19 cellular contexts compared by ENCODE assay signal in the genomic region with DNA sequence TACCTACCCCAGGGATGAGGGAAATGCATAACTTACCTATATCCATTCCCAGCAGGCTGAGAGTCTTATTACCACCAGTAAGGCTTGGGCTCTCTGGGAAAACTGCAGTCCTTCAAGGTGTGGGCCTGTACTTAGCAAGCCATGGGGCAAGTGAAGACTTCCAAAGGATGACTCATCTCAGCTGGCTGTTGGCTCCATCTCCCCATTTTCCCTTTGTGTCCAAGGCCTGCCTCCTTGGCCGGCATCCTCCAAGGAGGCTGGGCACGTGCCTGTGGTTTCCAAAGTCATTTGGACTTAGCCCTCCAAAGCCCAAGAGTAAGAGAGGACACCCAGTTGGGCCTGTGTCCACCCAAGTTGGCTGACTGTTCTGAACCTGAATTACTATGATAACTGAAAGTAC.
"Had no signal": no experiment of that assay in that cellular context is flagged by ENCODE, and none has a peak within 500 bp of the region (broad histone marks: within the 10 kb centered on the region; RNA-seq: fewer than 3 reads in every experiment).

No MANE protein-coding gene starts in this region.

- DNase-seq: activated CD4-positive, alpha-beta T cell treated with anti-CD3 and anti-CD28 coated beads, Interleukin-2, amount 50 U/mL, for 4 hours; activated CD4-positive, CD25-positive, alpha-beta regulatory T cell treated with anti-CD3 and anti-CD28 coated beads, Interleukin-2, amount 50 U/mL, for 72 hours; activated effector memory CD4-positive, alpha-beta T cell treated with anti-CD3 and anti-CD28 coated beads, Interleukin-2, amount 50 U/mL, for 16 hours; activated T-cell treated with anti-CD3 and anti-CD28 coated beads, Interleukin-2, amount 50 U/mL, for 1 hour; amygdala; central memory CD4-positive, alpha-beta T cell; cortex of kidney; effector CD8-positive, alpha-beta T cell; glutamatergic neuron; immature natural killer cell; left cardiac atrium; occipital lobe; right lobe of liver; stimulated activated CD4-positive, alpha-beta T cell treated with anti-CD3 and anti-CD28 coated beads, Interleukin-2, amount 100 ng/mL, for 24 hours; stimulated activated naive CD4-positive, alpha-beta T cell had no signal

- H3K36me3 ChIP-seq: prostate gland, right lobe of liver, suprapubic skin had no signal

- ATAC-seq: left cardiac atrium; natural killer cell treated with Interleukin-12 subunit alpha and Interleukin-12 subunit beta and Interleukin-15 and Interleukin-18, amount 100 ng/mL, for 72 hours; right lobe of liver had no signal

- H3K27ac ChIP-seq: prostate gland, right lobe of liver, suprapubic skin had no signal

- H3K27me3 ChIP-seq: right lobe of liver, suprapubic skin had no signal

- H3K9me3 ChIP-seq: prostate gland, right lobe of liver, suprapubic skin had no signal

- H3K4me1 ChIP-seq: prostate gland had no signal

- H3K4me3 ChIP-seq: lung, prostate gland, right lobe of liver, suprapubic skin had no signal
